Comparison of ENCODE assay signal across 8 cellular contexts in the genomic region with DNA sequence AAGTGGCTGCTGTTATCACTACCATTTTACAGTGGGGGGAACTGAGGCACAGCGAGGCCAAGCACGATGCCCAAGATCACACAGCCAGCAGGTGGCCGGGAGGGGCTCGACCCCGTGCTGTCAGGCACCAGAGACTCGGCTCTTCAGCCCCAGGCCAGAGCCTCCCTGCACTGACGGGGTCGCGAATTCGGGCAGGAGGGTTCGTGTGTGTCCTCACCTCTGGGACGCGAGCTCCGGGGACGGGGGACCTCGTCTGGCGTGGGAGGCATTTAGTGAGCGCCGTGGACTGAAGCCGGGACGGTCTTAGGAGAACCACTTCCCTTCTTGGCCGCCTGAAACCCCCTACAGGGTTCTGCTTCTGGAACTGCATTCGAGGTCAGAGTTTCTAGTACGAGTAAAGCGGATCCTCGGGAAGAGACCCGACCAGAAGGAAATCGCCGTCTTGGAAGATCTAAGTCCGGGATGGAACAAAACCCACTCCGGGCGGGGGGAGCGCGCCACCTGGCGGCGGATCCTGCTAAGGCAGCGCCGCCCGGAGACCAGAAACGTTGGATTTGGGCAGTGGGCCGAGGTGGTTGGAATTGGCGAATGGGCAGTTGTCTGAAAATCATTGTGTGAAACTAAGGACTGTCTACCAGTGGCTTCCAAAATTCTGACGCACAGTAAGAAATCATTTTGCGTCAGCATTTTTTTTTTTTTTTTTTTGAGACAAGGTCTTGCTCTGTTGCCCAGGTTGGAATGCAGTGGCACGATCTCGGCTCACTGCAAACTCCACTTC. TPM values are rescaled to one million over a fixed set of nuclear protein-coding genes. Genes with fewer than 3 reads are reported as not detected.
DNase-seq lines count a peak whose midpoint lies in the region; ATAC-seq lines count a peak whose summit lies in the region.

No MANE protein-coding gene starts in this region.

- peaks cover 8 to 29% of the 10 kb centered on the region in 2 donors for H3K27me3 Mint-ChIP-seq in effector memory CD8-positive, alpha-beta T cell

- peak; percentile 84 for DNase-seq in AG08396 (ENCODE audit: low spot score)
- peak; percentile 72 for DNase-seq in H4 (ENCODE audit: low spot score)
- peak; percentile 66 for DNase-seq in NCI-H748 (lab: John Stamatoyannopoulos, UW; ENCODE audit: unreplicated experiment)
- peak; percentile 89 for DNase-seq in activated CD8-positive, alpha-beta memory T cell treated with anti-CD3 and anti-CD28 coated beads for 24 hours
- peak; percentile 46 to 63 (median 58) for DNase-seq in effector memory CD8-positive, alpha-beta T cell
- peak; percentile 65 to 71 for DNase-seq in lung microvascular endothelial cell (ENCODE audit: low read depth in 2 of 2)
- peak; percentile 22 to 52 (median 47) for DNase-seq in stimulated activated CD4-positive, alpha-beta T cell treated with anti-CD3 and anti-CD28 coated beads, TNF-alpha, amount 100 ng/mL, for 24 hours (ENCODE audit: low read depth in 3 of 3)

- H3K9me3 Mint-ChIP-seq in effector memory CD8-positive, alpha-beta T cell = no peaks in the 10 kb centered on the region

- no peak overlapping the region for H3K27ac Mint-ChIP-seq in effector memory CD8-positive, alpha-beta T cell

- H3K36me3 Mint-ChIP-seq in effector memory CD8-positive, alpha-beta T cell (ENCODE audit: insufficient read depth) = peaks cover 9% of the 10 kb centered on the region

- peak; percentile 58 for ATAC-seq in effector memory CD8-positive, alpha-beta T cell (replicated peaks)
- no peak for ATAC-seq in GM21360 (IDR thresholded peaks at IDR 0.05; ENCODE audit: unreplicated experiment)

- peaks cover 6 to 7% of the 10 kb centered on the region in 2 donors for H3K4me1 Mint-ChIP-seq in effector memory CD8-positive, alpha-beta T cell (ENCODE audit: low read depth in 2 of 2)

- H3K4me3 Mint-ChIP-seq in effector memory CD8-positive, alpha-beta T cell = peak overlapping the region; percentile 72 to 79

RNA-seq across cellular contexts. Expression of a gene that starts 21.2 kb away (rescaled TPM):
- total RNA-seq in H4 (2014; rRNA removed; shearing (Covaris generic)) = 0.06 TPM in 1 of 2 replicates, not detected in the other
- total RNA-seq in lung microvascular endothelial cell = under 0.01 and 0.87 TPM in 2 replicates

RNA-seq across cellular contexts. Expression of a gene that starts 34.2 kb away (rescaled TPM):
- 80.2 and 150 TPM in 2 replicates for total RNA-seq in H4 (2014; rRNA removed; shearing (Covaris generic))
- total RNA-seq in lung microvascular endothelial cell = 4.0 and 7.4 TPM in 2 replicates

RNA-seq across cellular contexts. Expression of a gene that starts 35.4 kb away (rescaled TPM):
- 9.6 and 18.6 TPM in 2 replicates for total RNA-seq in H4 (2014; rRNA removed; shearing (Covaris generic))
- total RNA-seq in lung microvascular endothelial cell = 55.4 and 69.6 TPM in 2 replicates
